ENCODE assay signal across 8 cellular contexts in genomic region chr9:38392235-38393127, GRCh38. TPM values are rescaled to one million over a fixed set of nuclear protein-coding genes. Genes with fewer than 3 reads are reported as not detected.
DNase-seq lines count a peak whose midpoint lies in the region; ATAC-seq and TF ChIP-seq lines count a peak whose summit lies in the region.

ALDH1B1 (plus strand) TSS chr9:38392702; CDS start chr9:38395749, 3,047 bp downstream.

- peaks cover 21% of the 10 kb centered on the region for H3K4me1 ChIP-seq in mesenchymal stem cell (ENCODE audit: control insufficient read depth, insufficient read depth, low read depth, low read length)

- peak within 1 kb of the TSS; percentile 57 for H3K27ac ChIP-seq in mesenchymal stem cell (ENCODE audit: low read length, poor library complexity, severe bottlenecking)

- peak within 1 kb of the TSS; percentile 32 to 36 for H3K4ac ChIP-seq in mesenchymal stem cell (ENCODE audit: low read depth in 1 of 2, low read length in 2 of 2)

- intact Hi-C loops in activated CD8-positive, alpha-beta T cell treated with anti-CD3 and anti-CD28 coated beads for 36 hours (cut with micrococcal nuclease), result no loop called here

- CTCF ChIA-PET in activated CD8-positive, alpha-beta T cell treated with anti-CD3 and anti-CD28 coated beads for 36 hours (lab: Charles Lee), result interaction anchor here (0.6 to 1.2 kb wide), 4 partner anchors 16 to 305 kb away, joined by 3 to 4 read pairs (median 3); no protein-coding TSS in a partner anchor

- under 1% methylated on average over 53 of the region's 58 CpGs for WGBS in mesenchymal stem cell

- H3K9me3 Mint-ChIP-seq in activated CD8-positive, alpha-beta T cell treated with anti-CD3 and anti-CD28 coated beads for 36 hours, result peaks cover 4% of the 10 kb centered on the region
- no peaks in the 10 kb centered on the region for H3K9me3 Mint-ChIP-seq in effector memory CD8-positive, alpha-beta T cell

- H2BK15ac ChIP-seq in mesenchymal stem cell (ENCODE audit: low read depth, poor library complexity, severe bottlenecking), result peak within 1 kb of the TSS; percentile 52

- no peak within 1 kb of the TSS for H4K91ac ChIP-seq in mesenchymal stem cell (ENCODE audit: low read length)

- peak within 1 kb of the TSS; percentile 71 for H2BK5ac ChIP-seq in mesenchymal stem cell (ENCODE audit: low read depth, low read length, poor library complexity, severe bottlenecking)

- no peaks in the 10 kb centered on the region for H3K27me3 ChIP-seq in mesenchymal stem cell (ENCODE audit: control insufficient read depth in 1 of 2, insufficient read depth in 1 of 2, low read length in 2 of 2)

- H3K4me1 Mint-ChIP-seq in activated CD8-positive, alpha-beta T cell treated with anti-CD3 and anti-CD28 coated beads for 36 hours (ENCODE audit: low read depth), result peaks cover 12% of the 10 kb centered on the region
- peaks cover 16 to 17% of the 10 kb centered on the region in 2 donors for H3K4me1 Mint-ChIP-seq in effector memory CD8-positive, alpha-beta T cell (ENCODE audit: low read depth in 2 of 2)

- peak within 1 kb of the TSS; percentile 11 to 29 for H2BK12ac ChIP-seq in mesenchymal stem cell (ENCODE audit: low read length in 2 of 2)

- H3K79me1 ChIP-seq in mesenchymal stem cell (replicated peaks; ENCODE audit: low read length, poor library complexity, severe bottlenecking), result peaks cover 25% of the 10 kb centered on the region

- POLR2A ChIA-PET in activated CD8-positive, alpha-beta T cell treated with anti-CD3 and anti-CD28 coated beads for 36 hours (lab: Charles Lee), result interaction anchor here (0.6 to 0.8 kb wide), 2 partner anchors 333 to 907 kb away, joined by 3 read pairs; partner anchors contain the start of gene POLR1E

- peak within 1 kb of the TSS; percentile 54 for H2BK120ac ChIP-seq in mesenchymal stem cell (ENCODE audit: low read depth, low read length)

- H3K4me3 Mint-ChIP-seq in activated CD8-positive, alpha-beta T cell treated with anti-CD3 and anti-CD28 coated beads for 36 hours, result peak within 1 kb of the TSS; percentile 95
- H3K4me3 Mint-ChIP-seq in effector memory CD8-positive, alpha-beta T cell, result peak within 1 kb of the TSS; percentile 99

- TF ChIP-seq POLR2A in GM19193 (IDR thresholded peaks at IDR 0.05; ENCODE audit: extremely low read depth, insufficient read depth, insufficient read length), result peak; percentile 62

- H3K9ac ChIP-seq in mesenchymal stem cell (ENCODE audit: low read length), result peak within 1 kb of the TSS; percentile 93

- H2AK5ac ChIP-seq in mesenchymal stem cell (ENCODE audit: low read length, severe bottlenecking), result peak within 1 kb of the TSS; percentile 10

- H4K8ac ChIP-seq in mesenchymal stem cell (ENCODE audit: low read length), result peak within 1 kb of the TSS; percentile 67

- peaks cover 38% of the 10 kb centered on the region for H3K36me3 Mint-ChIP-seq in activated CD8-positive, alpha-beta T cell treated with anti-CD3 and anti-CD28 coated beads for 36 hours (ENCODE audit: low read depth)
- H3K36me3 Mint-ChIP-seq in effector memory CD8-positive, alpha-beta T cell (ENCODE audit: insufficient read depth), result peaks cover 4% of the 10 kb centered on the region

- H3K36me3 ChIP-seq in mesenchymal stem cell (ENCODE audit: control insufficient read depth in 1 of 2, insufficient read depth in 2 of 2, low read depth in 1 of 2, low read length in 2 of 2), result peaks cover 23 to 24% of the 10 kb centered on the region in 2 experiments

- peaks cover 1% of the 10 kb centered on the region for H3K27me3 Mint-ChIP-seq in activated CD8-positive, alpha-beta T cell treated with anti-CD3 and anti-CD28 coated beads for 36 hours
- H3K27me3 Mint-ChIP-seq in effector memory CD8-positive, alpha-beta T cell, result no peaks in the 10 kb centered on the region

- H3K18ac ChIP-seq in mesenchymal stem cell (ENCODE audit: low read depth in 1 of 2, low read length in 2 of 2), result peak within 1 kb of the TSS; percentile 45 to 52

- peak within 1 kb of the TSS; percentile 2 to 68 for H3K23ac ChIP-seq in mesenchymal stem cell (ENCODE audit: low read length in 2 of 2)

- H3K27ac Mint-ChIP-seq in activated CD8-positive, alpha-beta T cell treated with anti-CD3 and anti-CD28 coated beads for 36 hours, result peak within 1 kb of the TSS; percentile 88
- H3K27ac Mint-ChIP-seq in effector memory CD8-positive, alpha-beta T cell, result peak within 1 kb of the TSS; percentile 63 to 98

- peak within 1 kb of the TSS in 1 of 2 experiments; percentile 53 for H3K14ac ChIP-seq in mesenchymal stem cell (ENCODE audit: low read length in 2 of 2)

- H3K4me2 ChIP-seq in mesenchymal stem cell (ENCODE audit: low read length, poor library complexity, severe bottlenecking), result peak within 1 kb of the TSS; percentile 49

- no peaks in the 10 kb centered on the region for H3K9me3 ChIP-seq in mesenchymal stem cell (ENCODE audit: control insufficient read depth, low read length)

- DNase-seq in CD1c-positive myeloid dendritic cell (ENCODE audit: extremely low spot score) (peak; percentile 92), NCI-H774 (lab: John Stamatoyannopoulos, UW) (peak; percentile 85), mesenchymal stem cell (peak; percentile 88)
- peak; percentile 74 for DNase-seq in activated CD8-positive, alpha-beta T cell treated with anti-CD3 and anti-CD28 coated beads for 36 hours
- DNase-seq in effector memory CD8-positive, alpha-beta T cell, result peak; percentile 27 to 46 (median 42)
- DNase-seq in stimulated activated CD8-positive, alpha-beta memory T cell treated with anti-CD3 and anti-CD28 coated beads, Interleukin-15, amount 100 ng/mL, for 1 hour (ENCODE audit: low read depth), result peak; percentile 8

- no peak for TF ChIP-seq CTCF in activated CD8-positive, alpha-beta T cell treated with anti-CD3 and anti-CD28 coated beads for 36 hours (IDR thresholded peaks at IDR 0.05)

- peak within 1 kb of the TSS; percentile 86 for H2AFZ ChIP-seq in mesenchymal stem cell (ENCODE audit: low read depth, low read length)

- peak within 1 kb of the TSS; percentile 72 to 94 for H3K4me3 ChIP-seq in mesenchymal stem cell (ENCODE audit: insufficient read depth in 1 of 2, low read depth in 1 of 2, low read length in 2 of 2)

- ATAC-seq in HG03378 (IDR thresholded peaks at IDR 0.05; ENCODE audit: unreplicated experiment), result peak; percentile 91
- peak; percentile 99 for ATAC-seq in activated CD8-positive, alpha-beta T cell treated with anti-CD3 and anti-CD28 coated beads for 36 hours
- peak; percentile 95 for ATAC-seq in effector memory CD8-positive, alpha-beta T cell (replicated peaks)

RNA-seq across cellular contexts. Expression of gene ALDH1B1, which starts in this region (rescaled TPM):
- 10 to 100 TPM; 23.9 to 26.5 TPM for total RNA-seq in activated CD8-positive, alpha-beta T cell treated with anti-CD3 and anti-CD28 coated beads for 36 hours
- 10.5 TPM for polyA plus RNA-seq in mesenchymal stem cell (2013, experiment 1 of 2)
- polyA plus RNA-seq in mesenchymal stem cell (2013, experiment 2 of 2), result 9.8 TPM

Comparison
In these comparisons a context has a peak if more than half of its experiments do, and no peak if none do; other contexts are left out.
1. Peak in every context shown above with its lines: DNase-seq, ATAC-seq, H3K4me3 ChIP-seq and H3K27ac ChIP-seq.
2. DNase-seq: peak in every context shown above with its lines; median percentile 92 in CD1c-positive myeloid dendritic cell; 88 in mesenchymal stem cell; 85 in NCI-H774; 74 in activated CD8-positive, alpha-beta T cell treated with anti-CD3 and anti-CD28 coated beads for 36 hours; 42 in effector memory CD8-positive, alpha-beta T cell; 8 in stimulated activated CD8-positive, alpha-beta memory T cell treated with anti-CD3 and anti-CD28 coated beads, Interleukin-15, amount 100 ng/mL, for 1 hour.